In genomic region chr5:148205865-148206264, GRCh38 we compare ENCODE assay signal across 34 cellular contexts. TPM values are rescaled to one million over a fixed set of nuclear protein-coding genes. Genes with fewer than 3 reads are reported as not detected.
"Had no signal": no experiment of that assay in that cellular context is flagged by ENCODE, and none has a peak within 500 bp of the region (broad histone marks: within the 10 kb centered on the region; RNA-seq: fewer than 3 reads in every experiment).

No MANE protein-coding gene starts in this region.

- H3K9me3 Mint-ChIP-seq: stimulated activated memory B cell treated with anti-CD40 and anti-IgM and Interleukin-4, amounts not matched to agents 10 μg/mL and 1 μg/mL and 100 μg/mL, for 72 hours; stimulated activated naive CD8-positive, alpha-beta T cell treated with anti-CD3 and anti-CD28 coated beads, Interleukin-15, amount 100 ng/mL, for 72 hours had no signal

- H3K36me3 Mint-ChIP-seq: naive thymus-derived CD4-positive, alpha-beta T cell; natural killer cell treated with Interleukin-12 subunit alpha and Interleukin-12 subunit beta and Interleukin-15 and Interleukin-18, amount 100 ng/mL, for 72 hours; stimulated activated memory B cell treated with anti-CD40 and anti-IgM and Interleukin-4, amounts not matched to agents 10 μg/mL and 1 μg/mL and 100 μg/mL, for 72 hours had no signal

- H3K9me3 ChIP-seq: heart left ventricle, left lung, mucosa of descending colon, ovary, right lobe of liver, testis, thyroid gland, transverse colon, upper lobe of left lung had no signal

- H3K4me1 Mint-ChIP-seq: stimulated activated memory B cell treated with anti-CD40 and anti-IgM and Interleukin-4, amounts not matched to agents 10 μg/mL and 1 μg/mL and 100 μg/mL, for 72 hours; stimulated activated naive CD8-positive, alpha-beta T cell treated with anti-CD3 and anti-CD28 coated beads, Interleukin-15, amount 100 ng/mL, for 72 hours had no signal

- H3K27ac Mint-ChIP-seq: naive thymus-derived CD4-positive, alpha-beta T cell; natural killer cell treated with Interleukin-12 subunit alpha and Interleukin-12 subunit beta and Interleukin-15 and Interleukin-18, amount 100 ng/mL, for 72 hours; progenitor cell of endocrine pancreas; stimulated activated memory B cell treated with anti-CD40 and anti-IgM and Interleukin-4, amounts not matched to agents 10 μg/mL and 1 μg/mL and 100 μg/mL, for 72 hours; stimulated activated naive CD8-positive, alpha-beta T cell treated with anti-CD3 and anti-CD28 coated beads, Interleukin-15, amount 100 ng/mL, for 72 hours had no signal

- H3K36me3 ChIP-seq: heart left ventricle, left lung, ovary, right lobe of liver, thyroid gland, transverse colon, upper lobe of left lung had no signal

- H3K4me1 ChIP-seq: testis, upper lobe of left lung had no signal

- H3K27ac ChIP-seq: ovary, thyroid gland, transverse colon had no signal

- H3K4me3 Mint-ChIP-seq: naive thymus-derived CD4-positive, alpha-beta T cell; natural killer cell treated with Interleukin-12 subunit alpha and Interleukin-12 subunit beta and Interleukin-15 and Interleukin-18, amount 100 ng/mL, for 72 hours; stimulated activated memory B cell treated with anti-CD40 and anti-IgM and Interleukin-4, amounts not matched to agents 10 μg/mL and 1 μg/mL and 100 μg/mL, for 72 hours; stimulated activated naive CD8-positive, alpha-beta T cell treated with anti-CD3 and anti-CD28 coated beads, Interleukin-15, amount 100 ng/mL, for 72 hours had no signal

- H3K27me3 Mint-ChIP-seq: stimulated activated memory B cell treated with anti-CD40 and anti-IgM and Interleukin-4, amounts not matched to agents 10 μg/mL and 1 μg/mL and 100 μg/mL, for 72 hours had no signal

- H3K4me2 ChIP-seq: smooth muscle cell had no signal

- DNase-seq: glutamatergic neuron; heart left ventricle; islet precursor cell; kidney glomerular epithelial cell; left cardiac atrium; left lung; midbrain; mucosa of descending colon; naive thymus-derived CD4-positive, alpha-beta T cell; retina; stimulated activated CD4-positive, alpha-beta T cell treated with anti-CD3 and anti-CD28 coated beads, Interleukin-1b, Interleukin-23, amount 100 ng/mL, for 48 hours; stimulated activated CD4-positive, alpha-beta T cell treated with anti-CD3 and anti-CD28 coated beads, Interleukin-2, amount 100 ng/mL, for 48 hours; stimulated activated CD4-positive, alpha-beta T cell treated with anti-CD3 and anti-CD28 coated beads, Interleukin-4, amount 100 ng/mL, for 4 hours; stimulated activated CD8-positive, alpha-beta memory T cell treated with anti-CD3 and anti-CD28 coated beads, Interleukin-4, amount 100 ng/mL, for 48 hours; stimulated activated naive CD4-positive, alpha-beta T cell treated with Interleukin-2 at 50 U/mL for 16 hours; stimulated activated naive CD8-positive, alpha-beta T cell treated with anti-CD3 and anti-CD28 coated beads, Interleukin-15, amount 100 ng/mL, for 72 hours; testis; thyroid gland; transverse colon; upper lobe of left lung had no signal

- H3K4me3 ChIP-seq: heart left ventricle, left lung, lung, mucosa of descending colon, ovary, right lobe of liver, smooth muscle cell, testis, thyroid gland, transverse colon, upper lobe of left lung had no signal

- H3K27me3 ChIP-seq: heart left ventricle, left lung, ovary, right lobe of liver, testis, thyroid gland, transverse colon, upper lobe of left lung had no signal

RNA-seq across cellular contexts. Expression of gene SPINK6, which starts 3.0 kb away (rescaled TPM):
- total RNA-seq: heart left ventricle; left cardiac atrium; lung; mesenteric fat pad; myocyte; naive thymus-derived CD4-positive, alpha-beta T cell; natural killer cell treated with Interleukin-12 subunit alpha and Interleukin-12 subunit beta and Interleukin-15 and Interleukin-18, amount 100 ng/mL, for 72 hours; progenitor cell of endocrine pancreas; pulmonary artery endothelial cell; right lobe of liver; skeletal muscle tissue; testis; thyroid gland; transverse colon; upper lobe of left lung had no signal
- polyA plus RNA-seq: heart left ventricle; naive thymus-derived CD4-positive, alpha-beta T cell; neural cell; ovary had no signal

RNA-seq across cellular contexts. Expression of gene MARCOL, which starts 32.5 kb away (rescaled TPM):
- total RNA-seq: heart left ventricle; left cardiac atrium; left lung; lower leg skin; lung; mesenteric fat pad; myocyte; naive thymus-derived CD4-positive, alpha-beta T cell; natural killer cell treated with Interleukin-12 subunit alpha and Interleukin-12 subunit beta and Interleukin-15 and Interleukin-18, amount 100 ng/mL, for 72 hours; omental fat pad; progenitor cell of endocrine pancreas; pulmonary artery endothelial cell; right lobe of liver; skeletal muscle tissue; testis; thyroid gland; transverse colon; upper lobe of left lung had no signal
- polyA plus RNA-seq: heart left ventricle; lung; naive thymus-derived CD4-positive, alpha-beta T cell; neural cell; ovary; smooth muscle cell had no signal

RNA-seq across cellular contexts. Expression of gene SPINK14, which starts 37.5 kb away (rescaled TPM):
- total RNA-seq: heart left ventricle; left cardiac atrium; left lung; lower leg skin; lung; mesenteric fat pad; mucosa of descending colon; myocyte; naive thymus-derived CD4-positive, alpha-beta T cell; natural killer cell treated with Interleukin-12 subunit alpha and Interleukin-12 subunit beta and Interleukin-15 and Interleukin-18, amount 100 ng/mL, for 72 hours; omental fat pad; ovary; progenitor cell of endocrine pancreas; pulmonary artery endothelial cell; right lobe of liver; skeletal muscle tissue; smooth muscle cell; testis; thyroid gland; transverse colon; upper lobe of left lung had no signal
- polyA plus RNA-seq: heart left ventricle; lung; naive thymus-derived CD4-positive, alpha-beta T cell; neural cell; ovary; smooth muscle cell had no signal
